Comparison of ENCODE assay signal across 13 cellular contexts in the genomic region with DNA sequence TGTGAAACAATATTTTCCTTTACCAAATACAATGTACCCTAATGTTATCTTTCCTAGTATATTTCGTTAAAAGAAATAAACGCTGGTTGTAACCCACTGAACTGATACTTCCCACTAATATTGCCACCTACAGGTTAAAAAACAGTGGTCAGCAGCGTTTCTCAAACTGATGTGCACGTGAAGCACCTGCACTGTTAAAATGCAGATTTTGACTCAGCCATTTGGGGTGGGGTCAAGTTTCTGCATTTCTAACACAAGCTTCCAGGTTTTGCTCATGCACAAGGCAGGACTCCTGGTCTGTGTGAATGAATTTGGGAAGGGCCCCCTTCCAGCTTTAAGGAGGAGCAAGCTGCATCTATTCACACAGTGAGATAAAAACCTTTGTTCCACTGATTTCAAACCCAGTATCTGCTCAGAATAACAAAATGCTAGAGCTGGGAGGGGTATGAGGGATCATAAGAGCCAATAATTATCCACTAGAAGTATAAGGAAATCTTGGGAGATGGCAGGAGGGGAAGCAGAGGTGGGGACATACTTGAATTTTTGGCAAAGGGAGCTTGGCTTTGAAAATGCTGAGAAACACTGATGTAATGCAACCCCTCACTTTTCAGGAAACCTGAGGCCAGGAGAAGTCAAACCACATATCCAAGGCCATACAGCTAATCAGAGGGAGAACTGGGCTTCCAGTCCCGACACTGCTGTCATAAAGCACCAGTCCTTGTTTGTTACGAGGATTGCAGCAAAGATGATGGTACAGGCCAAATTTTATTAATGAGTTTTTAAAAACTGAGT.
A peak's percentile ranks its signal among the peaks of the same experiment; 100 is the strongest.
DNase-seq lines count a peak whose midpoint lies in the region; ATAC-seq and TF ChIP-seq lines count a peak whose summit lies in the region.
"Had no signal": no experiment of that assay in that cellular context is flagged by ENCODE, and none has a peak within 500 bp of the region (broad histone marks: within the 10 kb centered on the region; RNA-seq: fewer than 3 reads in every experiment).

No MANE protein-coding gene starts in this region.

- peaks cover 65% of the 10 kb centered on the region for H3K4me1 Mint-ChIP-seq in activated T-helper 1 cell treated with anti-CD3 and anti-CD28 coated beads, Interleukin-12 subunit alpha, Interleukin-12 subunit beta, Interleukin-2, Interleukin-4 antibody, amounts not matched to agents 30 ng/mL and 10 ng/mL and 1 ng/mL, durations not matched to agents 14 hours and 24 hours and 36 hours (ENCODE audit: low read depth)

- no peaks in the 10 kb centered on the region for H3K9me3 Mint-ChIP-seq in activated T-helper 1 cell treated with anti-CD3 and anti-CD28 coated beads, Interleukin-12 subunit alpha, Interleukin-12 subunit beta, Interleukin-2, Interleukin-4 antibody, amounts not matched to agents 30 ng/mL and 10 ng/mL and 1 ng/mL, durations not matched to agents 14 hours and 24 hours and 36 hours

- intact Hi-C loops in A673 (cut with micrococcal nuclease; ENCODE audit: unreplicated experiment) (no loop called here), gastrocnemius medialis (cut with DNase I; ENCODE audit: low total_unique reads) (no loop called here)
- intact Hi-C loops in activated T-helper 1 cell treated with anti-CD3 and anti-CD28 coated beads, Interleukin-12 subunit alpha, Interleukin-12 subunit beta, Interleukin-2, Interleukin-4 antibody, amounts not matched to agents 30 ng/mL and 10 ng/mL and 1 ng/mL, durations not matched to agents 14 hours and 24 hours and 36 hours (cut with micrococcal nuclease): no loop called here

- H3K27me3 Mint-ChIP-seq in activated T-helper 1 cell treated with anti-CD3 and anti-CD28 coated beads, Interleukin-12 subunit alpha, Interleukin-12 subunit beta, Interleukin-2, Interleukin-4 antibody, amounts not matched to agents 30 ng/mL and 10 ng/mL and 1 ng/mL, durations not matched to agents 14 hours and 24 hours and 36 hours (ENCODE audit: insufficient read depth): no peaks in the 10 kb centered on the region

- ATAC-seq in HG02759 (IDR thresholded peaks at IDR 0.05; ENCODE audit: unreplicated experiment) (no peak), gastrocnemius medialis (no peak)

- TF ChIP-seq POLR2A in gastrocnemius medialis (IDR thresholded peaks at IDR 0.05): no peak

- in situ Hi-C loops in gastrocnemius medialis (cut with MboI; ENCODE audit: low sequenced_read_pairs in 4 of 4): loop anchor here in 1 of 4 donors (25.0 kb wide), 1 partner anchor 110 kb away; a partner anchor contains a TSS

- no peaks in the 10 kb centered on the region for H3K36me3 Mint-ChIP-seq in activated T-helper 1 cell treated with anti-CD3 and anti-CD28 coated beads, Interleukin-12 subunit alpha, Interleukin-12 subunit beta, Interleukin-2, Interleukin-4 antibody, amounts not matched to agents 30 ng/mL and 10 ng/mL and 1 ng/mL, durations not matched to agents 14 hours and 24 hours and 36 hours (ENCODE audit: low read depth)

- H3K27me3 ChIP-seq in A673 (replicated peaks; ENCODE audit: insufficient read depth, low read depth, low read length, poor library complexity) (no peaks in the 10 kb centered on the region), muscle layer of colon (ENCODE audit: control insufficient read depth in 1 of 2, insufficient read depth in 2 of 2, low read length in 2 of 2) (no peaks in the 10 kb centered on the region), gastrocnemius medialis (no peaks in the 10 kb centered on the region)

- no peak for DNase-seq in A673 (ENCODE audit: low spot score)
- DNase-seq in dermis blood vessel endothelial cell: peak; percentile 52
- no peak for DNase-seq in gastrocnemius medialis
- no peak for DNase-seq in activated T-helper 1 cell treated with anti-CD3 and anti-CD28 coated beads, Interleukin-12 subunit alpha, Interleukin-12 subunit beta, Interleukin-2, Interleukin-4 antibody, amounts not matched to agents 30 ng/mL and 10 ng/mL and 1 ng/mL, durations not matched to agents 14 hours and 24 hours and 36 hours (ENCODE audit: low spot score)
- DNase-seq in NCI-H1105 (lab: John Stamatoyannopoulos, UW): no peak
- DNase-seq: activated CD8-positive, alpha-beta memory T cell treated with anti-CD3 and anti-CD28 coated beads, Interleukin-2, amount 50 U/mL, for 4 hours; NCI-H510A treated with DMSO at 0.1 percent for 48 hours; small intestine; stimulated activated naive CD4-positive, alpha-beta T cell treated with Interleukin-2 at 50 U/mL for 16 hours; T-helper 1 cell had no signal

- no TSS peak for BruUV-seq in A673 (replicated peaks; lab: Mats Ljungman, UMichigan)

- CTCF ChIA-PET in A673 (lab: Charles Lee): no interaction called here

- H3K9me3 ChIP-seq in A673 (ENCODE audit: low read depth, low read length, poor library complexity, severe bottlenecking) (no peaks in the 10 kb centered on the region), muscle layer of colon (ENCODE audit: low read length) (no peaks in the 10 kb centered on the region), gastrocnemius medialis (no peaks in the 10 kb centered on the region)

- TF ChIP-seq CTCF in A673 (conservative IDR thresholded peaks at IDR 0.05; ENCODE audit: low read depth, low read length) (peak; percentile 40; the same call in 1 of the 2 replicates), LNCAP (IDR thresholded peaks at IDR 0.05) (0 out of 2 replicates have a peak, but pooled peaks have one; percentile 19), gastrocnemius medialis (IDR thresholded peaks at IDR 0.05 in 4 of 5, conservative IDR thresholded peaks at IDR 0.05 in 1 of 5) (no peak)

- H3K27ac ChIP-seq in A673 (ENCODE audit: low read depth, low read length, poor library complexity, severe bottlenecking) (peak overlapping the region; percentile 41), muscle layer of colon (ENCODE audit: low read depth, low read length) (peak overlapping the region; percentile 42), gastrocnemius medialis (peak overlapping the region in 1 of 4 donors; percentile 4)

- H3K4me1 ChIP-seq in A673 (ENCODE audit: insufficient read depth, low read length, poor library complexity, severe bottlenecking): peaks cover 94% of the 10 kb centered on the region
- peaks cover 91% of the 10 kb centered on the region for H3K4me1 ChIP-seq in muscle layer of colon (ENCODE audit: insufficient read depth, low read length)
- peaks cover 91 to 98% of the 10 kb centered on the region in 2 donors for H3K4me1 ChIP-seq in gastrocnemius medialis

- no peaks in the 10 kb centered on the region for H3K36me3 ChIP-seq in A673 (ENCODE audit: insufficient read depth, low read length, poor library complexity, severe bottlenecking)
- no peaks in the 10 kb centered on the region for H3K36me3 ChIP-seq in muscle layer of colon (ENCODE audit: insufficient read depth, low read length)
- no peaks in the 10 kb centered on the region for H3K36me3 ChIP-seq in gastrocnemius medialis

- H3K27ac Mint-ChIP-seq in activated T-helper 1 cell treated with anti-CD3 and anti-CD28 coated beads, Interleukin-12 subunit alpha, Interleukin-12 subunit beta, Interleukin-2, Interleukin-4 antibody, amounts not matched to agents 30 ng/mL and 10 ng/mL and 1 ng/mL, durations not matched to agents 14 hours and 24 hours and 36 hours: no peak overlapping the region

- H3K9ac ChIP-seq in muscle layer of colon (ENCODE audit: low read length): no peak overlapping the region

- no peak overlapping the region for H3K4me3 Mint-ChIP-seq in activated T-helper 1 cell treated with anti-CD3 and anti-CD28 coated beads, Interleukin-12 subunit alpha, Interleukin-12 subunit beta, Interleukin-2, Interleukin-4 antibody, amounts not matched to agents 30 ng/mL and 10 ng/mL and 1 ng/mL, durations not matched to agents 14 hours and 24 hours and 36 hours

- POLR2A ChIA-PET in A673 (lab: Charles Lee; ENCODE audit: low non-redundant PET): interaction anchor here (0.7 kb wide), 1 partner anchor 40 kb away, joined by 3 read pairs; no protein-coding TSS in a partner anchor

- H3K4me3 ChIP-seq in A673 (ENCODE audit: low read depth, low read length, poor library complexity, severe bottlenecking) (no peak overlapping the region), muscle layer of colon (ENCODE audit: low read depth in 1 of 2, low read length in 2 of 2) (no peak overlapping the region), gastrocnemius medialis (no peak overlapping the region)

Comparison
In these comparisons a context has a peak if more than half of its experiments do, and no peak if none do; other contexts are left out.
1. CTCF ChIP-seq: peak in A673 (single experiment) and LNCAP (single experiment); none in gastrocnemius medialis (0 of 5).